In the genomic region with DNA sequence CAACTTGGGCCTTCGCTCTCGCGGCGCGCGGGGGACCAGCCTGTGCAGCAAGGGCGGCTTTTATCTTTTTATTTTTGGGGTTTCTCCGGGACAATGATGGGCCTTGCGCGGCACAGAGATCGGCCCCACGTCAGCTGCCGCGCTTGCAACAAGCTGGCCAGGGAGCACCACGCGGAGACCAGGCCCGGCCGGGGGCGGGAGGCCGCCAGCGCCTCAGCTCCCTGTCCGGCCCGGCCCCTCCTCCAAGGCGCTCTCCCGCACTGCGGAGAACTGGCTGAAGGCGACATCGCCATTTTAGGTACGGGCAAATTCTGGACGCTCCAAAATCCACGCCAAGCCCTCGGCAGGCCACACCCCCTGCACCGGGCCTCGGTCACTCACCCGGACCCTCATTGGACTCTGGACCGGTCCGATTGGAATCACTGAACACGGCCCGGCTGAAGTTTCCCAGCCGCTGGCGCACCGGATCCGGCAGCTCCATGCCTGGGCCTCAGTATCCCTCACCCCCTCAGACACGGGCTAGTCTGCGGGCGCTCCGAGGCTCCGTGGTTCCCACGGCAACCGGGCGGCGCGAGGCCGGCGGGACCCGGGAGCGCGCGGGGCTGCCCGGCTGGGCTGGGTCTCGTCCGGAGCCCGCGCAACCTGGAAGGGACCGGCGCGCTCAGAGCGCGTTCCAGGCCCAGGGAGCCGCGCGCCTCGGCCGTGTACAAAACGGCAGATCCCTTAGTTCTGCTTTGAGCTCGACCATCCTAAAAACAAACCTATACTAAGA, we compare ENCODE assay signal across 1 cellular context.
TF ChIP-seq lines count a peak whose summit lies in the region.

A gene with protein sequence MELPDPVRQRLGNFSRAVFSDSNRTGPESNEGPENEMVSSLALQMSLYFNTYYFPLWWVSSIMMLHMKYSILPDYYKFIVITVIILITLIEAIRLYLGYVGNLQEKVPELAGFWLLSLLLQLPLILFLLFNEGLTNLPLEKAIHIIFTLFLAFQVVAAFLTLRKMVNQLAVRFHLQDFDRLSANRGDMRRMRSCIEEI (minus strand): TSS at position 547 of the 772 bp plus-strand sequence. CDS start 66 bp downstream, at position 481.

TF ChIP-seq in H1, 55 proteins besides CTCF, POLR2A, EP300 and RAD21:
- peak; percentile 100 for TF ChIP-seq YY1 (IDR thresholded peaks at IDR 0.05; ENCODE audit: low read depth, low read length)
- TF ChIP-seq BRCA1 (IDR thresholded peaks at IDR 0.05; ENCODE audit: low read depth, low read length): no peak
- peak; percentile 86 for TF ChIP-seq ASH2L (IDR thresholded peaks at IDR 0.05; ENCODE audit: low read length)
- peak; percentile 86 to 96; a peak in 3 of 4 replicates for TF ChIP-seq HDAC2 (IDR thresholded peaks at IDR 0.05; ENCODE audit: borderline replicate concordance in 1 of 2, low read depth in 2 of 2, low read length in 2 of 2)
- TF ChIP-seq, protein P1, sequence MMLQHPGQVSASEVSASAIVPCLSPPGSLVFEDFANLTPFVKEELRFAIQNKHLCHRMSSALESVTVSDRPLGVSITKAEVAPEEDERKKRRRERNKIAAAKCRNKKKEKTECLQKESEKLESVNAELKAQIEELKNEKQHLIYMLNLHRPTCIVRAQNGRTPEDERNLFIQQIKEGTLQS (IDR thresholded peaks at IDR 0.05; ENCODE audit: insufficient read depth, low read depth, low read length): no peak
- no peak for TF ChIP-seq MAFK (IDR thresholded peaks at IDR 0.05; ENCODE audit: low read depth, low read length)
- peak; percentile 26; the same call in 1 of the 2 replicates for TF ChIP-seq KDM1A (IDR thresholded peaks at IDR 0.05; ENCODE audit: borderline replicate concordance, low read length)
- TF ChIP-seq POLR2AphosphoS5 (IDR thresholded peaks at IDR 0.05; ENCODE audit: low read depth, low read length): peak; percentile 62
- TF ChIP-seq HDAC6 (IDR thresholded peaks at IDR 0.05; ENCODE audit: low read depth, low read length): no peak
- peak; percentile 26; the same call in 1 of the 2 replicates for TF ChIP-seq TBP (IDR thresholded peaks at IDR 0.05; ENCODE audit: low read depth, low read length)
- TF ChIP-seq, protein P2, sequence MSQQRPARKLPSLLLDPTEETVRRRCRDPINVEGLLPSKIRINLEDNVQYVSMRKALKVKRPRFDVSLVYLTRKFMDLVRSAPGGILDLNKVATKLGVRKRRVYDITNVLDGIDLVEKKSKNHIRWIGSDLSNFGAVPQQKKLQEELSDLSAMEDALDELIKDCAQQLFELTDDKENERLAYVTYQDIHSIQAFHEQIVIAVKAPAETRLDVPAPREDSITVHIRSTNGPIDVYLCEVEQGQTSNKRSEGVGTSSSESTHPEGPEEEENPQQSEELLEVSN (IDR thresholded peaks at IDR 0.05): peak; percentile 77
- no peak for TF ChIP-seq SP2 (IDR thresholded peaks at IDR 0.05; ENCODE audit: low read length)
- TF ChIP-seq GABPA (IDR thresholded peaks at IDR 0.05; ENCODE audit: borderline replicate concordance, insufficient read depth, low read length): no peak
- TF ChIP-seq, protein P3, sequence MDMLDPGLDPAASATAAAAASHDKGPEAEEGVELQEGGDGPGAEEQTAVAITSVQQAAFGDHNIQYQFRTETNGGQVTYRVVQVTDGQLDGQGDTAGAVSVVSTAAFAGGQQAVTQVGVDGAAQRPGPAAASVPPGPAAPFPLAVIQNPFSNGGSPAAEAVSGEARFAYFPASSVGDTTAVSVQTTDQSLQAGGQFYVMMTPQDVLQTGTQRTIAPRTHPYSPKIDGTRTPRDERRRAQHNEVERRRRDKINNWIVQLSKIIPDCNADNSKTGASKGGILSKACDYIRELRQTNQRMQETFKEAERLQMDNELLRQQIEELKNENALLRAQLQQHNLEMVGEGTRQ (IDR thresholded peaks at IDR 0.05; ENCODE audit: low read length): no peak
- TF ChIP-seq JUN (IDR thresholded peaks at IDR 0.05; ENCODE audit: low read depth, low read length): no peak
- TF ChIP-seq SIX5 (IDR thresholded peaks at IDR 0.05; ENCODE audit: low read depth, low read length): 0 out of 2 replicates have a peak, but pooled peaks have one; percentile 35
- TF ChIP-seq CREB1 (IDR thresholded peaks at IDR 0.05): peak; percentile 83
- TF ChIP-seq GTF2F1 (IDR thresholded peaks at IDR 0.05; ENCODE audit: borderline replicate concordance, low read depth, low read length): no peak
- TF ChIP-seq POU5F1 (IDR thresholded peaks at IDR 0.05; ENCODE audit: low read depth, low read length): no peak
- no peak for TF ChIP-seq FOSL1 (IDR thresholded peaks at IDR 0.05; ENCODE audit: insufficient read depth, low read depth, low read length)
- peak; percentile 81 for TF ChIP-seq BACH1 (IDR thresholded peaks at IDR 0.05; ENCODE audit: low read length)
- TF ChIP-seq KDM4A (IDR thresholded peaks at IDR 0.05; ENCODE audit: low read depth, low read length, severe bottlenecking): peak; percentile 96
- TF ChIP-seq CHD2 (IDR thresholded peaks at IDR 0.05; ENCODE audit: low read length): peak; percentile 13; the same call in 1 of the 2 replicates
- TF ChIP-seq RNF2 (IDR thresholded peaks at IDR 0.05; ENCODE audit: borderline replicate concordance, low read depth, low read length, missing control alignments, poor library complexity, severe bottlenecking): no peak
- TF ChIP-seq, protein P4, sequence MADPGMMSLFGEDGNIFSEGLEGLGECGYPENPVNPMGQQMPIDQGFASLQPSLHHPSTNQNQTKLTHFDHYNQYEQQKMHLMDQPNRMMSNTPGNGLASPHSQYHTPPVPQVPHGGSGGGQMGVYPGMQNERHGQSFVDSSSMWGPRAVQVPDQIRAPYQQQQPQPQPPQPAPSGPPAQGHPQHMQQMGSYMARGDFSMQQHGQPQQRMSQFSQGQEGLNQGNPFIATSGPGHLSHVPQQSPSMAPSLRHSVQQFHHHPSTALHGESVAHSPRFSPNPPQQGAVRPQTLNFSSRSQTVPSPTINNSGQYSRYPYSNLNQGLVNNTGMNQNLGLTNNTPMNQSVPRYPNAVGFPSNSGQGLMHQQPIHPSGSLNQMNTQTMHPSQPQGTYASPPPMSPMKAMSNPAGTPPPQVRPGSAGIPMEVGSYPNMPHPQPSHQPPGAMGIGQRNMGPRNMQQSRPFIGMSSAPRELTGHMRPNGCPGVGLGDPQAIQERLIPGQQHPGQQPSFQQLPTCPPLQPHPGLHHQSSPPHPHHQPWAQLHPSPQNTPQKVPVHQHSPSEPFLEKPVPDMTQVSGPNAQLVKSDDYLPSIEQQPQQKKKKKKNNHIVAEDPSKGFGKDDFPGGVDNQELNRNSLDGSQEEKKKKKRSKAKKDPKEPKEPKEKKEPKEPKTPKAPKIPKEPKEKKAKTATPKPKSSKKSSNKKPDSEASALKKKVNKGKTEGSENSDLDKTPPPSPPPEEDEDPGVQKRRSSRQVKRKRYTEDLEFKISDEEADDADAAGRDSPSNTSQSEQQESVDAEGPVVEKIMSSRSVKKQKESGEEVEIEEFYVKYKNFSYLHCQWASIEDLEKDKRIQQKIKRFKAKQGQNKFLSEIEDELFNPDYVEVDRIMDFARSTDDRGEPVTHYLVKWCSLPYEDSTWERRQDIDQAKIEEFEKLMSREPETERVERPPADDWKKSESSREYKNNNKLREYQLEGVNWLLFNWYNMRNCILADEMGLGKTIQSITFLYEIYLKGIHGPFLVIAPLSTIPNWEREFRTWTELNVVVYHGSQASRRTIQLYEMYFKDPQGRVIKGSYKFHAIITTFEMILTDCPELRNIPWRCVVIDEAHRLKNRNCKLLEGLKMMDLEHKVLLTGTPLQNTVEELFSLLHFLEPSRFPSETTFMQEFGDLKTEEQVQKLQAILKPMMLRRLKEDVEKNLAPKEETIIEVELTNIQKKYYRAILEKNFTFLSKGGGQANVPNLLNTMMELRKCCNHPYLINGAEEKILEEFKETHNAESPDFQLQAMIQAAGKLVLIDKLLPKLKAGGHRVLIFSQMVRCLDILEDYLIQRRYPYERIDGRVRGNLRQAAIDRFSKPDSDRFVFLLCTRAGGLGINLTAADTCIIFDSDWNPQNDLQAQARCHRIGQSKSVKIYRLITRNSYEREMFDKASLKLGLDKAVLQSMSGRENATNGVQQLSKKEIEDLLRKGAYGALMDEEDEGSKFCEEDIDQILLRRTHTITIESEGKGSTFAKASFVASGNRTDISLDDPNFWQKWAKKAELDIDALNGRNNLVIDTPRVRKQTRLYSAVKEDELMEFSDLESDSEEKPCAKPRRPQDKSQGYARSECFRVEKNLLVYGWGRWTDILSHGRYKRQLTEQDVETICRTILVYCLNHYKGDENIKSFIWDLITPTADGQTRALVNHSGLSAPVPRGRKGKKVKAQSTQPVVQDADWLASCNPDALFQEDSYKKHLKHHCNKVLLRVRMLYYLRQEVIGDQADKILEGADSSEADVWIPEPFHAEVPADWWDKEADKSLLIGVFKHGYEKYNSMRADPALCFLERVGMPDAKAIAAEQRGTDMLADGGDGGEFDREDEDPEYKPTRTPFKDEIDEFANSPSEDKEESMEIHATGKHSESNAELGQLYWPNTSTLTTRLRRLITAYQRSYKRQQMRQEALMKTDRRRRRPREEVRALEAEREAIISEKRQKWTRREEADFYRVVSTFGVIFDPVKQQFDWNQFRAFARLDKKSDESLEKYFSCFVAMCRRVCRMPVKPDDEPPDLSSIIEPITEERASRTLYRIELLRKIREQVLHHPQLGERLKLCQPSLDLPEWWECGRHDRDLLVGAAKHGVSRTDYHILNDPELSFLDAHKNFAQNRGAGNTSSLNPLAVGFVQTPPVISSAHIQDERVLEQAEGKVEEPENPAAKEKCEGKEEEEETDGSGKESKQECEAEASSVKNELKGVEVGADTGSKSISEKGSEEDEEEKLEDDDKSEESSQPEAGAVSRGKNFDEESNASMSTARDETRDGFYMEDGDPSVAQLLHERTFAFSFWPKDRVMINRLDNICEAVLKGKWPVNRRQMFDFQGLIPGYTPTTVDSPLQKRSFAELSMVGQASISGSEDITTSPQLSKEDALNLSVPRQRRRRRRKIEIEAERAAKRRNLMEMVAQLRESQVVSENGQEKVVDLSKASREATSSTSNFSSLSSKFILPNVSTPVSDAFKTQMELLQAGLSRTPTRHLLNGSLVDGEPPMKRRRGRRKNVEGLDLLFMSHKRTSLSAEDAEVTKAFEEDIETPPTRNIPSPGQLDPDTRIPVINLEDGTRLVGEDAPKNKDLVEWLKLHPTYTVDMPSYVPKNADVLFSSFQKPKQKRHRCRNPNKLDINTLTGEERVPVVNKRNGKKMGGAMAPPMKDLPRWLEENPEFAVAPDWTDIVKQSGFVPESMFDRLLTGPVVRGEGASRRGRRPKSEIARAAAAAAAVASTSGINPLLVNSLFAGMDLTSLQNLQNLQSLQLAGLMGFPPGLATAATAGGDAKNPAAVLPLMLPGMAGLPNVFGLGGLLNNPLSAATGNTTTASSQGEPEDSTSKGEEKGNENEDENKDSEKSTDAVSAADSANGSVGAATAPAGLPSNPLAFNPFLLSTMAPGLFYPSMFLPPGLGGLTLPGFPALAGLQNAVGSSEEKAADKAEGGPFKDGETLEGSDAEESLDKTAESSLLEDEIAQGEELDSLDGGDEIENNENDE (IDR thresholded peaks at IDR 0.05; ENCODE audit: insufficient replicate concordance, low read length): no peak
- no peak for TF ChIP-seq JUND (IDR thresholded peaks at IDR 0.05; ENCODE audit: low read length)
- peak; percentile 31; the same call in 1 of the 2 replicates for TF ChIP-seq TEAD4 (IDR thresholded peaks at IDR 0.05; ENCODE audit: low read depth, low read length)
- peak; percentile 61; the same call in 1 of the 2 replicates for TF ChIP-seq EGR1 (IDR thresholded peaks at IDR 0.05; ENCODE audit: borderline replicate concordance, low read depth, low read length)
- TF ChIP-seq, protein P5, sequence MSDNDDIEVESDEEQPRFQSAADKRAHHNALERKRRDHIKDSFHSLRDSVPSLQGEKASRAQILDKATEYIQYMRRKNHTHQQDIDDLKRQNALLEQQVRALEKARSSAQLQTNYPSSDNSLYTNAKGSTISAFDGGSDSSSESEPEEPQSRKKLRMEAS (IDR thresholded peaks at IDR 0.05): peak; percentile 82
- TF ChIP-seq RBBP5 (IDR thresholded peaks at IDR 0.05; ENCODE audit: borderline replicate concordance, low read depth, low read length): peak; percentile 96; the same call in 1 of the 2 replicates
- TF ChIP-seq CBX8 (IDR thresholded peaks at IDR 0.05; ENCODE audit: borderline replicate concordance, low read depth, low read length): no peak
- TF ChIP-seq ZNF274 (IDR thresholded peaks at IDR 0.05; ENCODE audit: borderline replicate concordance, extremely low read depth, low read length): no peak
- TF ChIP-seq TAF1 (IDR thresholded peaks at IDR 0.05; ENCODE audit: low read depth, low read length): peak; percentile 61
- TF ChIP-seq TAF7 (optimal IDR thresholded peaks at IDR 0.05; ENCODE audit: borderline replicate concordance, low read depth, low read length): peak; percentile 7
- TF ChIP-seq, protein P6, sequence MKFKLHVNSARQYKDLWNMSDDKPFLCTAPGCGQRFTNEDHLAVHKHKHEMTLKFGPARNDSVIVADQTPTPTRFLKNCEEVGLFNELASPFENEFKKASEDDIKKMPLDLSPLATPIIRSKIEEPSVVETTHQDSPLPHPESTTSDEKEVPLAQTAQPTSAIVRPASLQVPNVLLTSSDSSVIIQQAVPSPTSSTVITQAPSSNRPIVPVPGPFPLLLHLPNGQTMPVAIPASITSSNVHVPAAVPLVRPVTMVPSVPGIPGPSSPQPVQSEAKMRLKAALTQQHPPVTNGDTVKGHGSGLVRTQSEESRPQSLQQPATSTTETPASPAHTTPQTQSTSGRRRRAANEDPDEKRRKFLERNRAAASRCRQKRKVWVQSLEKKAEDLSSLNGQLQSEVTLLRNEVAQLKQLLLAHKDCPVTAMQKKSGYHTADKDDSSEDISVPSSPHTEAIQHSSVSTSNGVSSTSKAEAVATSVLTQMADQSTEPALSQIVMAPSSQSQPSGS (IDR thresholded peaks at IDR 0.05; ENCODE audit: low read length): no peak
- TF ChIP-seq PHF8 (conservative IDR thresholded peaks at IDR 0.05; ENCODE audit: low read depth, low read length): peak; percentile 74
- 0 out of 2 replicates have a peak, but pooled peaks have one; percentile 8 for TF ChIP-seq SP1 (IDR thresholded peaks at IDR 0.05; ENCODE audit: low read depth, low read length)
- TF ChIP-seq SUZ12 (IDR thresholded peaks at IDR 0.05; ENCODE audit: low read length): peak; percentile 23; the same call in 1 of the 2 replicates
